Comparison of ENCODE assay signal across 28 cellular contexts in genomic region chr5:107786424-107786823, GRCh38.
"Had no signal": no experiment of that assay in that cellular context is flagged by ENCODE, and none has a peak within 500 bp of the region (broad histone marks: within the 10 kb centered on the region; RNA-seq: fewer than 3 reads in every experiment).

No MANE protein-coding gene starts in this region.

- ATAC-seq: effector memory CD8-positive, alpha-beta T cell; esophagus mucosa; foreskin keratinocyte; gastrocnemius medialis; gastroesophageal sphincter; heart left ventricle; heart right ventricle had no signal

- H3K27me3 ChIP-seq: colonic mucosa, dorsolateral prefrontal cortex, esophagus muscularis mucosa, esophagus squamous epithelium, foreskin keratinocyte, gastrocnemius medialis, gastroesophageal sphincter, heart left ventricle, heart right ventricle had no signal

- H3K4me3 ChIP-seq: colonic mucosa, coronary artery, dorsolateral prefrontal cortex, esophagus muscularis mucosa, esophagus squamous epithelium, gastrocnemius medialis, gastroesophageal sphincter, heart left ventricle, heart right ventricle had no signal

- H3K36me3 ChIP-seq: colonic mucosa, esophagus muscularis mucosa, esophagus squamous epithelium, gastrocnemius medialis, gastroesophageal sphincter, heart left ventricle, heart right ventricle had no signal

- FAIRE-seq: colon, endometrium, endothelial cell of umbilical vein, frontal cortex had no signal

- H3K9me3 ChIP-seq: colonic mucosa had no signal

- DNase-seq: colonic mucosa; cortex of kidney; dermis blood vessel endothelial cell; dorsolateral prefrontal cortex; effector CD4-positive, alpha-beta T cell; effector CD8-positive, alpha-beta T cell; effector memory CD4-positive, alpha-beta T cell; effector memory CD8-positive, alpha-beta T cell; endodermal cell; erythroblast; esophagus squamous epithelium; foreskin fibroblast; foreskin keratinocyte; foreskin melanocyte; gastrocnemius medialis; glutamatergic neuron; head of caudate nucleus; heart left ventricle; heart right ventricle had no signal

- H3K27ac ChIP-seq: colonic mucosa, coronary artery, dorsolateral prefrontal cortex, epithelial cell of prostate, esophagus muscularis mucosa, esophagus squamous epithelium, foreskin keratinocyte, gastrocnemius medialis, gastroesophageal sphincter, heart left ventricle, heart right ventricle had no signal

- H3K4me1 ChIP-seq: colonic mucosa, esophagus muscularis mucosa, esophagus squamous epithelium, gastrocnemius medialis, gastroesophageal sphincter, heart left ventricle, heart right ventricle had no signal
